8 cellular contexts compared by ENCODE assay signal in genomic region chr20:17571153-17571527, GRCh38. TPM values are rescaled to one million over a fixed set of nuclear protein-coding genes. Genes with fewer than 3 reads are reported as not detected.
DNase-seq lines count a peak whose midpoint lies in the region; ATAC-seq and TF ChIP-seq lines count a peak whose summit lies in the region.

No MANE protein-coding gene starts in this region.

- peaks cover 1% of the 10 kb centered on the region for H3K36me3 Mint-ChIP-seq in activated CD4-positive, alpha-beta T cell treated with anti-CD3 and anti-CD28 coated beads, Interleukin-2, amount 10 ng/mL, durations not matched to agents 24 days and 14 days (ENCODE audit: low read depth)

- H3K27ac ChIP-seq in OCI-LY7 (ENCODE audit: low read depth, low read length, poor library complexity, severe bottlenecking) (peak overlapping the region; percentile 35), osteoblast (ENCODE audit: low read depth, low read length) (peak overlapping the region; percentile 76)

- H3K36me3 ChIP-seq in OCI-LY7 (ENCODE audit: insufficient read depth, low read length): no peaks in the 10 kb centered on the region
- no peaks in the 10 kb centered on the region for H3K36me3 ChIP-seq in endocrine pancreas (ENCODE audit: control insufficient read depth, insufficient read depth, low read length)
- H3K36me3 ChIP-seq in osteoblast (ENCODE audit: insufficient read depth, low read length): peaks cover 15% of the 10 kb centered on the region

- H3K27me3 ChIP-seq in endocrine pancreas (ENCODE audit: control insufficient read depth, insufficient read depth, low read length) (no peaks in the 10 kb centered on the region), osteoblast (ENCODE audit: insufficient read depth, low read length) (no peaks in the 10 kb centered on the region)

- peak; percentile 65 for DNase-seq in activated CD4-positive, alpha-beta T cell treated with anti-CD3 and anti-CD28 coated beads, Interleukin-2, amount 10 ng/mL, durations not matched to agents 24 days and 14 days
- no peak for DNase-seq in activated CD4-positive, alpha-beta T cell treated with anti-CD3 and anti-CD28 coated beads, Interleukin-2, amount 50 U/mL, for 1 hour
- DNase-seq in OCI-LY7 (ENCODE audit: low spot score) (peak; percentile 35), osteoblast (ENCODE audit: insufficient read length, low spot score, missing footprints) (no peak), anterior cingulate cortex (lab: John Stamatoyannopoulos, UW) (no peak), NCI-H524 treated with DMSO at 0.1 percent for 48 hours (lab: John Stamatoyannopoulos, UW) (no peak)

- H3K9ac ChIP-seq in endocrine pancreas (ENCODE audit: control insufficient read depth, insufficient read depth, low read length): peak overlapping the region; percentile 97

- peaks cover 2% of the 10 kb centered on the region for H3K9me3 Mint-ChIP-seq in activated CD4-positive, alpha-beta T cell treated with anti-CD3 and anti-CD28 coated beads, Interleukin-2, amount 10 ng/mL, durations not matched to agents 24 days and 14 days

- H3K4me2 ChIP-seq in OCI-LY7 (ENCODE audit: low read length) (peak overlapping the region; percentile 94), osteoblast (ENCODE audit: insufficient read depth, low read length) (peak overlapping the region; percentile 90)

- no TSS peak for BruUV-seq in OCI-LY7 (replicated peaks; lab: Mats Ljungman, UMichigan)

- TF ChIP-seq CTCF in OCI-LY7 (conservative IDR thresholded peaks at IDR 0.05; ENCODE audit: low read length): no peak
- TF ChIP-seq CTCF in osteoblast (IDR thresholded peaks at IDR 0.05; ENCODE audit: extremely low read depth, low read depth, low read length): no peak

- peak overlapping the region; percentile 85 for H3K4me3 ChIP-seq in OCI-LY7 (ENCODE audit: low read depth, low read length, poor library complexity, severe bottlenecking)
- peak overlapping the region; percentile 100 for H3K4me3 ChIP-seq in endocrine pancreas (ENCODE audit: control insufficient read depth, insufficient read depth, low read length)
- peak overlapping the region; percentile 91 for H3K4me3 ChIP-seq in osteoblast (ENCODE audit: insufficient read depth, low read length)

- CTCF ChIA-PET in OCI-LY7 (lab: Charles Lee; ENCODE audit: unreplicated experiment): interaction anchor here (0.9 kb wide), 1 partner anchor 34 kb away, joined by 4 read pairs; no protein-coding TSS in a partner anchor

- H3K4me3 Mint-ChIP-seq in activated CD4-positive, alpha-beta T cell treated with anti-CD3 and anti-CD28 coated beads, Interleukin-2, amount 10 ng/mL, durations not matched to agents 24 days and 14 days: peak overlapping the region; percentile 94

- H3K4me1 ChIP-seq in OCI-LY7 (ENCODE audit: insufficient read depth, low read length, poor library complexity, severe bottlenecking) (peaks cover 13% of the 10 kb centered on the region), endocrine pancreas (ENCODE audit: control insufficient read depth, insufficient read depth, low read length) (peaks cover 11% of the 10 kb centered on the region), osteoblast (ENCODE audit: insufficient read depth, low read length) (peaks cover 33% of the 10 kb centered on the region)

- peaks cover 7% of the 10 kb centered on the region for H3K27me3 Mint-ChIP-seq in activated CD4-positive, alpha-beta T cell treated with anti-CD3 and anti-CD28 coated beads, Interleukin-2, amount 10 ng/mL, durations not matched to agents 24 days and 14 days

- H3K79me2 ChIP-seq in OCI-LY7 (ENCODE audit: insufficient read depth, low read depth, low read length): peaks cover 17% of the 10 kb centered on the region; the same call in 1 of the 2 replicates
- peaks cover 67% of the 10 kb centered on the region for H3K79me2 ChIP-seq in osteoblast (ENCODE audit: insufficient read depth, low read length)

- H3K9me3 ChIP-seq in OCI-LY7 (ENCODE audit: low read length) (no peaks in the 10 kb centered on the region), endocrine pancreas (ENCODE audit: control insufficient read depth, low read length) (no peaks in the 10 kb centered on the region), osteoblast (ENCODE audit: low read depth, low read length) (no peaks in the 10 kb centered on the region)

- peak overlapping the region; percentile 79; the same call in 1 of the 2 replicates for H2AFZ ChIP-seq in OCI-LY7 (ENCODE audit: low read length)
- no peak overlapping the region for H2AFZ ChIP-seq in osteoblast (ENCODE audit: low read length)

- H4K20me1 ChIP-seq in OCI-LY7 (ENCODE audit: insufficient read depth, low read length): no peaks in the 10 kb centered on the region
- peaks cover 55% of the 10 kb centered on the region for H4K20me1 ChIP-seq in osteoblast (ENCODE audit: insufficient read depth, low read length)

- H3K4me1 Mint-ChIP-seq in activated CD4-positive, alpha-beta T cell treated with anti-CD3 and anti-CD28 coated beads, Interleukin-2, amount 10 ng/mL, durations not matched to agents 24 days and 14 days: peaks cover 23% of the 10 kb centered on the region

- POLR2A ChIA-PET in OCI-LY7 (lab: Charles Lee): interaction anchor here (0.6 to 3.7 kb wide), 9 partner anchors 16 to 896 kb away, joined by 3 to 15 read pairs (median 3); partner anchors contain the start of gene DZANK1

- intact Hi-C loops in activated CD4-positive, alpha-beta T cell treated with anti-CD3 and anti-CD28 coated beads, Interleukin-2, amount 10 ng/mL, durations not matched to agents 24 days and 14 days (cut with micrococcal nuclease): loop anchor here (1.0 to 5.0 kb wide), 3 partner anchors 10 to 66 kb away; no protein-coding TSS in a partner anchor
- intact Hi-C loops in OCI-LY7 (cut with micrococcal nuclease; ENCODE audit: unreplicated experiment): loop anchor here (2.0 kb wide), 1 partner anchor 78 kb away; no protein-coding TSS in a partner anchor

- no peaks in the 10 kb centered on the region for H3K9me2 ChIP-seq in OCI-LY7 (ENCODE audit: insufficient read depth, low read length)

- peak overlapping the region; percentile 84 for H3K27ac Mint-ChIP-seq in activated CD4-positive, alpha-beta T cell treated with anti-CD3 and anti-CD28 coated beads, Interleukin-2, amount 10 ng/mL, durations not matched to agents 24 days and 14 days

- ATAC-seq in HG03565 (IDR thresholded peaks at IDR 0.05; ENCODE audit: unreplicated experiment): no peak

RNA-seq across cellular contexts. Expression of gene DSTN, which starts 1.3 kb away (rescaled TPM):
- 58.6 and 65.6 TPM in 2 replicates for total RNA-seq in activated CD4-positive, alpha-beta T cell treated with anti-CD3 and anti-CD28 coated beads, Interleukin-2, amount 10 ng/mL, durations not matched to agents 24 days and 14 days
- total RNA-seq in OCI-LY7 (2014; rRNA removed; shearing (Covaris generic)): 25.5 and 28.0 TPM in 2 replicates
- 58.1 and 61.2 TPM in 2 replicates for total RNA-seq in OCI-LY7 (2022)
- total RNA-seq in osteoblast: 627 and 634 TPM in 2 replicates

RNA-seq across cellular contexts. Expression of gene BFSP1, which starts 40.0 kb away (rescaled TPM):
- 0.33 and 0.43 TPM in 2 replicates for total RNA-seq in activated CD4-positive, alpha-beta T cell treated with anti-CD3 and anti-CD28 coated beads, Interleukin-2, amount 10 ng/mL, durations not matched to agents 24 days and 14 days
- total RNA-seq in OCI-LY7 (2014; rRNA removed; shearing (Covaris generic)): not detected in 2 replicates
- not detected in 2 replicates for total RNA-seq in OCI-LY7 (2022)
- total RNA-seq in osteoblast: 1.8 and 2.9 TPM in 2 replicates

Comparison
In these comparisons a context has a peak if more than half of its experiments do, and no peak if none do; other contexts are left out.
1. DNase-seq: peak in activated CD4-positive, alpha-beta T cell treated with anti-CD3 and anti-CD28 coated beads, Interleukin-2, amount 10 ng/mL, durations not matched to agents 24 days and 14 days (single experiment) and OCI-LY7 (single experiment); none in activated CD4-positive, alpha-beta T cell treated with anti-CD3 and anti-CD28 coated beads, Interleukin-2, amount 50 U/mL, for 1 hour (single experiment), osteoblast (single experiment), anterior cingulate cortex (0 of 58) and NCI-H524 treated with DMSO at 0.1 percent for 48 hours (single experiment).
2. Peak in every context shown above with its lines, with median percentiles within 50 percentile points of each other: H3K4me3 ChIP-seq.